ENCODE assay signal across 22 cellular contexts in genomic region chr15:39310633-39311032, GRCh38.
A peak's percentile ranks its signal among the peaks of the same experiment; 100 is the strongest.
DNase-seq lines count a peak whose midpoint lies in the region; ATAC-seq, FAIRE-seq and TF ChIP-seq lines count a peak whose summit lies in the region.
"Had no signal": no experiment of that assay in that cellular context is flagged by ENCODE, and none has a peak within 500 bp of the region (broad histone marks: within the 10 kb centered on the region; RNA-seq: fewer than 3 reads in every experiment).

No MANE protein-coding gene starts in this region.

- peaks cover 14% of the 10 kb centered on the region for H3K4me1 ChIP-seq in HepG2 (ENCODE audit: insufficient read depth, low read length)
- peaks cover 0 to 15% (median 7%) of the 10 kb centered on the region in 4 donors for H3K4me1 ChIP-seq in right lobe of liver

- no peak overlapping the region for H2AFZ ChIP-seq in HepG2 (ENCODE audit: low read length)

- TF ChIP-seq POLR2A in HepG2 (IDR thresholded peaks at IDR 0.05; ENCODE audit: insufficient read depth in 1 of 2, low read depth in 2 of 2, low read length in 2 of 2) (no peak), right lobe of liver (IDR thresholded peaks at IDR 0.05) (no peak), NB4 (IDR thresholded peaks at IDR 0.05; ENCODE audit: extremely low read depth, insufficient read length) (no peak)

- no peaks in the 10 kb centered on the region for H4K20me1 ChIP-seq in HepG2 (ENCODE audit: insufficient read depth, low read length)

- H3K27me3 ChIP-seq in HepG2 (ENCODE audit: control insufficient read depth in 1 of 2, insufficient read depth in 2 of 2, low read length in 2 of 2) (no peaks in the 10 kb centered on the region), right lobe of liver (no peaks in the 10 kb centered on the region)

- no peak for FAIRE-seq in HepG2 (lab: Jason Lieb, UNC)

- no peak for DNase-seq in HepG2 (ENCODE audit: low spot score)
- DNase-seq in right lobe of liver = no peak
- peak; percentile 9 for DNase-seq in NB4 (ENCODE audit: low read depth)
- no peak for DNase-seq in hippocampal formation (lab: John Stamatoyannopoulos, UW)
- no peak for DNase-seq in SIG-M5 treated with dmso at 0.1 percent for 504 hours (lab: John Stamatoyannopoulos, UW; ENCODE audit: unreplicated experiment)
- DNase-seq in HuH-7 (ENCODE audit: low spot score) = no peak
- no peak for DNase-seq in midbrain (lab: John Stamatoyannopoulos, UW)
- DNase-seq: activated CD4-positive, alpha-beta T cell treated with anti-CD3 and anti-CD28 coated beads for 36 hours; activated effector memory CD4-positive, alpha-beta T cell treated with anti-CD3 and anti-CD28 coated beads, Interleukin-2, amount 50 U/mL, for 16 hours; activated naive CD8-positive, alpha-beta T cell treated with anti-CD3 and anti-CD28 coated beads for 36 hours; aorta; central memory CD4-positive, alpha-beta T cell; GDM1; H7; islet precursor cell; naive thymus-derived CD4-positive, alpha-beta T cell; NCI-H1092 treated with DMSO at 0.1 percent for 48 hours; NCI-H187 treated with DMSO at 0.1 percent for 48 hours; NCI-H526; stimulated activated naive CD4-positive, alpha-beta T cell had no signal

- WGBS in HepG2 (ENCODE audit: low lambda C conversion rate) = 61% methylated on average over 3 of the region's 3 CpGs
- WGBS in right lobe of liver (ENCODE audit: insufficient coverage, low coverage, low lambda C conversion rate, missing lambda C conversion rate) = 74% methylated on average over 3 of the region's 3 CpGs

- TF ChIP-seq EP300 in HepG2 (IDR thresholded peaks at IDR 0.05; ENCODE audit: low read depth in 2 of 2, low read length in 2 of 2) (no peak), HepG2 (CRISPR knock-in tag; IDR thresholded peaks at IDR 0.05; ENCODE audit: borderline replicate concordance) (no peak)

- H3K9me3 ChIP-seq in HepG2 (ENCODE audit: low read length) = 0 out of 2 replicates have a peak, but pooled peaks cover 9% of the 10 kb centered on the region
- H3K9me3 ChIP-seq in right lobe of liver = no peaks in the 10 kb centered on the region
- H3K9me3 ChIP-seq: thoracic aorta had no signal

- ATAC-seq in HepG2 = no peak
- no peak for ATAC-seq in right lobe of liver
- ATAC-seq in esophagus mucosa = peak; percentile 92
- ATAC-seq: activated CD4-positive, alpha-beta T cell treated with anti-CD3 and anti-CD28 coated beads for 36 hours; naive thymus-derived CD4-positive, alpha-beta T cell had no signal

- H3K27ac ChIP-seq in HepG2 (ENCODE audit: extremely low read length, insufficient read depth, low read length) = no peak overlapping the region
- no peak overlapping the region for H3K27ac ChIP-seq in right lobe of liver
- H3K27ac ChIP-seq: thoracic aorta had no signal

- no TSS peak for BruUV-seq in HepG2 (replicated peaks; lab: Mats Ljungman, UMichigan)

- CTCF ChIA-PET in HepG2 (lab: Yijun Ruan, JAX; ENCODE audit: low intra/inter-chr PET ratio, low total read pairs) = no interaction called here

- no peak overlapping the region for H3K4me2 ChIP-seq in HepG2 (ENCODE audit: low read depth, low read length)

- intact Hi-C loops in HepG2 (cut with micrococcal nuclease; ENCODE audit: unreplicated experiment) = loop anchor here (5.0 kb wide), 1 partner anchor 183 kb away; no protein-coding TSS in a partner anchor
- intact Hi-C loops in right lobe of liver (cut with DNase I) = no loop called here

- in situ Hi-C loops in HepG2 (cut with HindIII; ENCODE audit: extremely low pct_ligation_motif_present, low pct_unique_long_range_greater_than_20kb) = loop anchor here (5.0 kb wide), 1 partner anchor 272 kb away; the partner anchor contains the start of gene THBS1

- H3K9ac ChIP-seq in HepG2 (ENCODE audit: insufficient read depth, low read depth, low read length) = no peak overlapping the region

- H3K4me3 ChIP-seq in HepG2 (replicated peaks in 1 of 3; ENCODE audit: insufficient read depth in 1 of 3, low read depth in 2 of 3, low read length in 3 of 3) (no peak overlapping the region), right lobe of liver (no peak overlapping the region), NB4 (ENCODE audit: low read depth, low read length) (no peak overlapping the region)
- H3K4me3 ChIP-seq: thoracic aorta had no signal

- POLR2A ChIA-PET in HepG2 (lab: Yijun Ruan, JAX) = no interaction called here

- no peak for TF ChIP-seq CTCF in HepG2 (CRISPR knock-in tag; IDR thresholded peaks at IDR 0.05)
- TF ChIP-seq CTCF in right lobe of liver (IDR thresholded peaks at IDR 0.05) = no peak
- TF ChIP-seq CTCF in NB4 (IDR thresholded peaks at IDR 0.05; ENCODE audit: low read depth, low read length) = no peak

- no peak for TF ChIP-seq RAD21 in HepG2 (CRISPR knock-in tag; IDR thresholded peaks at IDR 0.05)

- no peaks in the 10 kb centered on the region for H3K79me2 ChIP-seq in HepG2 (ENCODE audit: insufficient read depth, low read length)

- H3K36me3 ChIP-seq in HepG2 (replicated peaks in 1 of 2; ENCODE audit: control insufficient read depth in 1 of 2, insufficient read depth in 2 of 2, low read length in 2 of 2) (no peaks in the 10 kb centered on the region), right lobe of liver (no peaks in the 10 kb centered on the region)
- H3K36me3 ChIP-seq: thoracic aorta had no signal

TF ChIP-seq in HepG2, 621 proteins besides CTCF, POLR2A, EP300 and RAD21:
- TF ChIP-seq IRF9 (CRISPR knock-in tag; IDR thresholded peaks at IDR 0.05; ENCODE audit: borderline replicate concordance) (no peak), ATF4 (CRISPR knock-in tag; IDR thresholded peaks at IDR 0.05) (0 out of 4 replicates have a peak, but pooled peaks of 1 of the 2 experiments have one; percentile 14), CEBPB (IDR thresholded peaks at IDR 0.05; ENCODE audit: borderline replicate concordance, low read depth, low read length) (peak; percentile 77), ZBTB7B (CRISPR knock-in tag; IDR thresholded peaks at IDR 0.05) (no peak), ATF7 (IDR thresholded peaks at IDR 0.05) (peak; percentile 57), ATF7 (CRISPR knock-in tag; IDR thresholded peaks at IDR 0.05) (no peak), SNAPC5 (CRISPR knock-in tag; IDR thresholded peaks at IDR 0.05; ENCODE audit: borderline replicate concordance) (no peak), ZMYM4 (CRISPR knock-in tag; IDR thresholded peaks at IDR 0.05) (no peak)
